Comparison of ENCODE assay signal across 8 cellular contexts in the genomic region with DNA sequence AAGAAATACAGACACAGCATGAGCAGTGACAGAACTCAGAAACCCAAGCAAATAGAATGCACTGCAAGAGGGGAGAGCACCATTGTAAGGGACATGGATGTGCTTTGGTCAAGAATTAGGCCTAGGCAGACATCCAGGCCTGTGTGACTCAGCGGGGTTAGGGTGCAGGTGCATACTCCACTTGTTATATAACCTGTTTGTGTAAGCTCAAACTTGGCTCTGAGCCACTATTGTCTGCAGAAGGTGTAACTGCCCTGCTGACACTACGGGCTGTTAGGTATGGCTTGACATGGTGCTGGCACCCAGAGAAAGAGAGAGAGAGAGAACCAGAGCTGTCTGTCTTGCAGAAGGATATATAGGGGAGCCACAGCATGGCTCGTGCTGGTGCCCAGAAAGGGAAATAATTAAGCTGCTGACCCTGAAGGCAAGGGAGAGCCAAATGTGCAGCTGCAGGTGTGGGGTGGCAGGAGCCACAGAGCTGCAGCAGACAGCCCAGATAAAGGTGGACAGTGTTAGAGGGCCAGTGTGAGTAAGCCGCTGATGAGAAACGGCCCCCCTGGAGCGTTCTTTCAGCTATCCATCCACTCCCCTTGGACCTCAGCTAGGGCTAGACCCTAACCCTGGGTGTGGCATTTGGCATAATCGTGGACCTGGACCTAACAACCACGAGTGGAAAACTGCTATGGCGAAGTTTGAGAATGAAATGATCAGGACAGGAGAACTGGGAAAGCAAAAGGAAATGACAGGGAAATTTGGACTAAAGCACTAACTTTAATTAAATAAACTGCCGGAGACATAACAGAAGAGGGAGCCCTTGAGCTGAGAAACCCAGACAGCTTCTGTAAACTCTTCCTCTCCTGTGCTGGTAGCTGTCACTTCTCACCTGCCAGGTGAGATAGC.
DNase-seq lines count a peak whose midpoint lies in the region; ATAC-seq, FAIRE-seq and TF ChIP-seq lines count a peak whose summit lies in the region.

No MANE protein-coding gene starts in this region.

- in situ Hi-C loops in astrocyte of the spinal cord (cut with HindIII; ENCODE audit: low sequenced_read_pairs) = no loop called here

- DNase-seq in stimulated activated CD4-positive, alpha-beta T cell treated with anti-CD3 and anti-CD28 coated beads, Interleukin-15, amount 100 ng/mL, for 24 hours = peak; percentile 5
- DNase-seq in stimulated activated CD4-positive, alpha-beta T cell treated with anti-CD3 and anti-CD28 coated beads, Interleukin-4, amount 100 ng/mL, for 1 hour = no peak
- DNase-seq in NCI-H2196 (lab: John Stamatoyannopoulos, UW; ENCODE audit: unreplicated experiment) (peak; percentile 57), astrocyte of the spinal cord (ENCODE audit: low read depth, low spot score) (peak; percentile 66)
- no peak for DNase-seq in stimulated activated CD8-positive, alpha-beta memory T cell treated with anti-CD3 and anti-CD28 coated beads, Interleukin-4, amount 100 ng/mL, for 48 hours

- TF ChIP-seq CTCF in astrocyte of the spinal cord (IDR thresholded peaks at IDR 0.05; ENCODE audit: low read depth, low read length) = peak; percentile 59

- ATAC-seq in HG03108 (IDR thresholded peaks at IDR 0.05; ENCODE audit: unreplicated experiment) (peak; percentile 55), HG03025 (IDR thresholded peaks at IDR 0.05; ENCODE audit: low FRiP score, unreplicated experiment) (no peak)

- H3K4me3 ChIP-seq in astrocyte of the spinal cord (ENCODE audit: low read depth, low read length) = no peak overlapping the region

- FAIRE-seq in islet of Langerhans (lab: Jason Lieb, UNC) = peak; percentile 94

Comparison
In these comparisons a context has a peak if more than half of its experiments do, and no peak if none do; other contexts are left out.
1. DNase-seq: peak in stimulated activated CD4-positive, alpha-beta T cell treated with anti-CD3 and anti-CD28 coated beads, Interleukin-15, amount 100 ng/mL, for 24 hours (single experiment), NCI-H2196 (single experiment) and astrocyte of the spinal cord (single experiment); none in stimulated activated CD4-positive, alpha-beta T cell treated with anti-CD3 and anti-CD28 coated beads, Interleukin-4, amount 100 ng/mL, for 1 hour (single experiment) and stimulated activated CD8-positive, alpha-beta memory T cell treated with anti-CD3 and anti-CD28 coated beads, Interleukin-4, amount 100 ng/mL, for 48 hours (single experiment).